ENCODE assay signal across 1 cellular context in genomic region chr2:46984034-46984433, GRCh38.
TF ChIP-seq lines count a peak whose summit lies in the region.

No MANE protein-coding gene starts in this region.

TF ChIP-seq in WTC11, 78 proteins besides CTCF, POLR2A, EP300 and RAD21 (continued from another document):
- TF ChIP-seq, protein P1, sequence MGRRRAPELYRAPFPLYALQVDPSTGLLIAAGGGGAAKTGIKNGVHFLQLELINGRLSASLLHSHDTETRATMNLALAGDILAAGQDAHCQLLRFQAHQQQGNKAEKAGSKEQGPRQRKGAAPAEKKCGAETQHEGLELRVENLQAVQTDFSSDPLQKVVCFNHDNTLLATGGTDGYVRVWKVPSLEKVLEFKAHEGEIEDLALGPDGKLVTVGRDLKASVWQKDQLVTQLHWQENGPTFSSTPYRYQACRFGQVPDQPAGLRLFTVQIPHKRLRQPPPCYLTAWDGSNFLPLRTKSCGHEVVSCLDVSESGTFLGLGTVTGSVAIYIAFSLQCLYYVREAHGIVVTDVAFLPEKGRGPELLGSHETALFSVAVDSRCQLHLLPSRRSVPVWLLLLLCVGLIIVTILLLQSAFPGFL (CRISPR knock-in tag; IDR thresholded peaks at IDR 0.05; ENCODE audit: borderline replicate concordance), result no peak
- no peak for TF ChIP-seq ESRRA (CRISPR knock-in tag; IDR thresholded peaks at IDR 0.05; ENCODE audit: borderline replicate concordance)
- no peak for TF ChIP-seq SOX15 (CRISPR knock-in tag; IDR thresholded peaks at IDR 0.05)
